1 cellular context compared by ENCODE assay signal in genomic region chr1:101257500-101258325, GRCh38.
TF ChIP-seq lines count a peak whose summit lies in the region.

No MANE protein-coding gene starts in this region.

TF ChIP-seq in K562, 482 proteins besides CTCF, POLR2A, EP300 and RAD21 (continued from another document and continues in another):
- TF ChIP-seq ZNF407 (IDR thresholded peaks at IDR 0.05; ENCODE audit: low read depth), result no peak
- peak; percentile 57; the same call in 1 of the 2 replicates for TF ChIP-seq NCOR1 (IDR thresholded peaks at IDR 0.05)
- no peak for TF ChIP-seq GABPA (tag; conservative IDR thresholded peaks at IDR 0.05; ENCODE audit: low read depth)
- no peak for TF ChIP-seq NCOA6 (IDR thresholded peaks at IDR 0.05)
- TF ChIP-seq E2F6 (IDR thresholded peaks at IDR 0.05; ENCODE audit: borderline replicate concordance in 1 of 2, extremely low read depth in 1 of 2, insufficient read depth in 1 of 2, insufficient read length in 1 of 2, low read depth in 1 of 2, low read length in 1 of 2, poor library complexity in 1 of 2, severe bottlenecking in 1 of 2), result peak in 1 of 2 experiments; percentile 12
- no peak for TF ChIP-seq ZBTB26 (CRISPR knock-in tag; IDR thresholded peaks at IDR 0.05)
- no peak for TF ChIP-seq HDAC8 (tag; IDR thresholded peaks at IDR 0.05)
- no peak for TF ChIP-seq ZNF318 (IDR thresholded peaks at IDR 0.05; ENCODE audit: borderline replicate concordance in 1 of 2, low read depth in 1 of 2)
- TF ChIP-seq ZBTB40 (IDR thresholded peaks at IDR 0.05), result no peak
- no peak for TF ChIP-seq ZBTB40 (CRISPR knock-in tag; IDR thresholded peaks at IDR 0.05)
- TF ChIP-seq, protein P1, sequence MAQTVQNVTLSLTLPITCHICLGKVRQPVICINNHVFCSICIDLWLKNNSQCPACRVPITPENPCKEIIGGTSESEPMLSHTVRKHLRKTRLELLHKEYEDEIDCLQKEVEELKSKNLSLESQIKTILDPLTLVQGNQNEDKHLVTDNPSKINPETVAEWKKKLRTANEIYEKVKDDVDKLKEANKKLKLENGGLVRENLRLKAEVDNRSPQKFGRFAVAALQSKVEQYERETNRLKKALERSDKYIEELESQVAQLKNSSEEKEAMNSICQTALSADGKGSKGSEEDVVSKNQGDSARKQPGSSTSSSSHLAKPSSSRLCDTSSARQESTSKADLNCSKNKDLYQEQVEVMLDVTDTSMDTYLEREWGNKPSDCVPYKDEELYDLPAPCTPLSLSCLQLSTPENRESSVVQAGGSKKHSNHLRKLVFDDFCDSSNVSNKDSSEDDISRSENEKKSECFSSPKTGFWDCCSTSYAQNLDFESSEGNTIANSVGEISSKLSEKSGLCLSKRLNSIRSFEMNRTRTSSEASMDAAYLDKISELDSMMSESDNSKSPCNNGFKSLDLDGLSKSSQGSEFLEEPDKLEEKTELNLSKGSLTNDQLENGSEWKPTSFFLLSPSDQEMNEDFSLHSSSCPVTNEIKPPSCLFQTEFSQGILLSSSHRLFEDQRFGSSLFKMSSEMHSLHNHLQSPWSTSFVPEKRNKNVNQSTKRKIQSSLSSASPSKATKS (CRISPR knock-in tag; IDR thresholded peaks at IDR 0.05), result no peak
- no peak for TF ChIP-seq ZBTB8A (IDR thresholded peaks at IDR 0.05; ENCODE audit: partially characterized antibody)
- no peak for TF ChIP-seq HNRNPK (IDR thresholded peaks at IDR 0.05; ENCODE audit: low read depth, low read length, poor library complexity, severe bottlenecking)
- no peak for TF ChIP-seq SP1 (CRISPR knock-in tag; IDR thresholded peaks at IDR 0.05)
